ENCODE assay signal across 1 cellular context in the genomic region with DNA sequence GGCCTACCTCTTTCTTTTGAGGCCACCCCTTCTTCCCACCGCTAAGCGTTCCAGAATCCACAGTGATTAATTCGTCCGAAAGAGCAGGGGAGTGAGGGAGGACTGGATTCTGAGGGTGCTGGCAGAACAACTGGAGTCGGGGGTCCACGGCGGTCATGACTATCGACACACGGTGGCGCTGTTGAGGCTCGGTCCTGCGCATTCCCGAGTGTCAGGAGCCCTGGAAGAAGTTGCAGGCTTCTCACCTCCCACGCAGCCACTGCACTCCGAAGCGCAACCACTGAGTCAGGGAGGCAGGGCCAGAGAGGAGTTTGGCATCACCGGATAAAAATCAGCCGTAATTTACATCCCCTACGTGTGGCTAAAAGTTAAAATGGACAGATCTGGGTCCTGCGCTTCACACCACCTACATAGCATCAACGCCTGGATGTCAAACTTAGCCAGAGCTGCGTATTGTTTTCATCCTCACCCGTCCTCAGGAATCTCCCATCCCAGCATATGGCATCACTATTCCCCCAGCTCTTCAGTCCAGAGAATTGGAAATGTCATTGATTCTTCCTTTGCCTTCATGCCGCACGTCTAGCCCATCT.
TF ChIP-seq lines count a peak whose summit lies in the region.

No MANE protein-coding gene starts in this region.

TF ChIP-seq in endothelial cell of umbilical vein, 7 proteins besides CTCF, POLR2A, EP300 and RAD21 (continued from another document):
- TF ChIP-seq POLR2AphosphoS5 (IDR thresholded peaks at IDR 0.05; ENCODE audit: insufficient read depth, low read depth, low read length) = no peak
- no peak for TF ChIP-seq MYC (IDR thresholded peaks at IDR 0.05; ENCODE audit: low read depth, low read length)
- no peak for TF ChIP-seq JUN (IDR thresholded peaks at IDR 0.05; ENCODE audit: borderline replicate concordance, insufficient read depth, insufficient read length, low read depth)
- TF ChIP-seq FOS (IDR thresholded peaks at IDR 0.05; ENCODE audit: borderline replicate concordance, insufficient read depth, low read length) = no peak
